In the genomic region with DNA sequence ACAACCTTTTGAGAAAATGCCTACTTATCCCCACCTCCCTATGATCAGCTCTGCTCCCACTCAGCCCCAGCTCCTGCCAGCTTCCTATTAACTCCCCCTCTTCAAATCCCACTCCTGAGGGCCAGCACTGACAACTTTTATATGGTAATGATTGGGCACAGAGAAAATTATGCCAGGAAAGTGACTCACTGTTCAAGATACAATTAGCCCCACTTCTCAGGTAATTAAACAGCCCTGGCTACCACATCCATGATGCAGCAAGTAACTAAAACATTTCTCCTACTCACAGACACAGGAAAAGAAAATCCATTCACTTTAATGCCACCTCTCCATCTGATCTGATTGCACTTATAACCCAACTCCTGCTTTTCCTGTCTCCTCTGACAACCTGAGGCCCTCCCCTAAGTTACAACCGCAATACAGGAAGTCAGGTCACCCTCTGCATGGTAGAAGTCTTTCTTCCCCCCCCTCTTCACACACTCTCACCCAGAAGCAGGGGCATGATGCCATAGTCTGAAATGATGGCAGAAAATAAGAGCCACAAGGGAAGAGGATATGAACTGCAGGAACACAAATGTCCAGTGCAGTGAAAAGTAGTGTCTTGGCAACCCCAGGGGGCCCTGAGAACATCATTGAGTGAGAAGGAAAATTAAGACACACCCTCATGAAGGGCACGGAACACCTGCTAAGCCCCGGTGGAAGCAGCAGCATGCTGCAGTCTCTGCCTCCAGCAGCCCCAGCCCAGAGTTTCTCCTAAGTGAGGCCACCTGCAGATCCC, we compare ENCODE assay signal across 9 cellular contexts. TPM values are rescaled to one million over a fixed set of nuclear protein-coding genes. Genes with fewer than 3 reads are reported as not detected.
DNase-seq lines count a peak whose midpoint lies in the region; ATAC-seq lines count a peak whose summit lies in the region.
"Had no signal": no experiment of that assay in that cellular context is flagged by ENCODE, and none has a peak within 500 bp of the region (broad histone marks: within the 10 kb centered on the region; RNA-seq: fewer than 3 reads in every experiment).

No MANE protein-coding gene starts in this region.

- POLR2A ChIA-PET in activated CD4-positive, alpha-beta memory T cell treated with anti-CD3 and anti-CD28 coated beads, Interleukin-2, amount 10 ng/mL, durations not matched to agents 7 days and 5 days (lab: Charles Lee): interaction anchor here (0.6 to 5.6 kb wide), 2 partner anchors 18 kb away, joined by 4 to 31 read pairs; no protein-coding TSS in a partner anchor

- peak overlapping the region; percentile 75 for H3K27ac Mint-ChIP-seq in activated CD4-positive, alpha-beta memory T cell treated with anti-CD3 and anti-CD28 coated beads, Interleukin-2, amount 10 ng/mL, durations not matched to agents 7 days and 5 days

- CTCF ChIA-PET in activated CD4-positive, alpha-beta memory T cell treated with anti-CD3 and anti-CD28 coated beads, Interleukin-2, amount 10 ng/mL, durations not matched to agents 7 days and 5 days (lab: Charles Lee): interaction anchor here (0.8 kb wide), 1 partner anchor 32 kb away, joined by 3 read pairs; no protein-coding TSS in a partner anchor

- no peaks in the 10 kb centered on the region for H3K9me3 Mint-ChIP-seq in activated CD4-positive, alpha-beta memory T cell treated with anti-CD3 and anti-CD28 coated beads, Interleukin-2, amount 10 ng/mL, durations not matched to agents 7 days and 5 days

- no peak for ATAC-seq in HG03175 (IDR thresholded peaks at IDR 0.05; ENCODE audit: unreplicated experiment)

- no peaks in the 10 kb centered on the region for H3K27me3 Mint-ChIP-seq in activated CD4-positive, alpha-beta memory T cell treated with anti-CD3 and anti-CD28 coated beads, Interleukin-2, amount 10 ng/mL, durations not matched to agents 7 days and 5 days

- peaks cover 15% of the 10 kb centered on the region for H3K36me3 Mint-ChIP-seq in activated CD4-positive, alpha-beta memory T cell treated with anti-CD3 and anti-CD28 coated beads, Interleukin-2, amount 10 ng/mL, durations not matched to agents 7 days and 5 days (ENCODE audit: low read depth)

- peak; percentile 25 for DNase-seq in DMS53 treated with DMSO at 0.1 percent for 48 hours (lab: John Stamatoyannopoulos, UW; ENCODE audit: unreplicated experiment)
- DNase-seq in NCI-H1105 treated with DMSO at 0.1 percent for 48 hours (lab: John Stamatoyannopoulos, UW): peak; percentile 84
- peak; percentile 62 for DNase-seq in activated CD4-positive, alpha-beta memory T cell treated with anti-CD3 and anti-CD28 coated beads, Interleukin-2, amount 10 ng/mL, durations not matched to agents 7 days and 5 days
- DNase-seq in lung microvascular endothelial cell (ENCODE audit: low read depth in 2 of 2): peak; percentile 11 to 56
- no peak for DNase-seq in GF-D8 (lab: John Stamatoyannopoulos, UW)
- no peak for DNase-seq in amniotic stem cell (lab: John Stamatoyannopoulos, UW)
- DNase-seq in retina: no peak
- DNase-seq: heart left ventricle had no signal

- H3K4me1 Mint-ChIP-seq in activated CD4-positive, alpha-beta memory T cell treated with anti-CD3 and anti-CD28 coated beads, Interleukin-2, amount 10 ng/mL, durations not matched to agents 7 days and 5 days: peaks cover 69% of the 10 kb centered on the region

- H3K4me3 Mint-ChIP-seq in activated CD4-positive, alpha-beta memory T cell treated with anti-CD3 and anti-CD28 coated beads, Interleukin-2, amount 10 ng/mL, durations not matched to agents 7 days and 5 days: peak overlapping the region; percentile 9

RNA-seq across cellular contexts. Expression of gene STK39, which starts 54.4 kb away (rescaled TPM):
- total RNA-seq in activated CD4-positive, alpha-beta memory T cell treated with anti-CD3 and anti-CD28 coated beads, Interleukin-2, amount 10 ng/mL, durations not matched to agents 7 days and 5 days: 10 to 100 TPM; 43.0 to 45.5 TPM
- 1.4 and 2.2 TPM in 2 replicates for total RNA-seq in lung microvascular endothelial cell

Comparison
In these comparisons a context has a peak if more than half of its experiments do, and no peak if none do; other contexts are left out.
1. DNase-seq: peak in DMS53 treated with DMSO at 0.1 percent for 48 hours (single experiment), NCI-H1105 treated with DMSO at 0.1 percent for 48 hours (single experiment), activated CD4-positive, alpha-beta memory T cell treated with anti-CD3 and anti-CD28 coated beads, Interleukin-2, amount 10 ng/mL, durations not matched to agents 7 days and 5 days (single experiment) and lung microvascular endothelial cell (2 of 2); none in GF-D8 (single experiment), amniotic stem cell (single experiment) and retina (single experiment).
2. RNA of gene STK39, which starts 54.4 kb away (total RNA-seq): 43.0 to 45.5 TPM in activated CD4-positive, alpha-beta memory T cell treated with anti-CD3 and anti-CD28 coated beads, Interleukin-2, amount 10 ng/mL, durations not matched to agents 7 days and 5 days; 1.4 to 2.2 TPM in lung microvascular endothelial cell; every median in the first group is over 10 times any median in the second.